ENCODE assay signal across 8 cellular contexts in the genomic region with DNA sequence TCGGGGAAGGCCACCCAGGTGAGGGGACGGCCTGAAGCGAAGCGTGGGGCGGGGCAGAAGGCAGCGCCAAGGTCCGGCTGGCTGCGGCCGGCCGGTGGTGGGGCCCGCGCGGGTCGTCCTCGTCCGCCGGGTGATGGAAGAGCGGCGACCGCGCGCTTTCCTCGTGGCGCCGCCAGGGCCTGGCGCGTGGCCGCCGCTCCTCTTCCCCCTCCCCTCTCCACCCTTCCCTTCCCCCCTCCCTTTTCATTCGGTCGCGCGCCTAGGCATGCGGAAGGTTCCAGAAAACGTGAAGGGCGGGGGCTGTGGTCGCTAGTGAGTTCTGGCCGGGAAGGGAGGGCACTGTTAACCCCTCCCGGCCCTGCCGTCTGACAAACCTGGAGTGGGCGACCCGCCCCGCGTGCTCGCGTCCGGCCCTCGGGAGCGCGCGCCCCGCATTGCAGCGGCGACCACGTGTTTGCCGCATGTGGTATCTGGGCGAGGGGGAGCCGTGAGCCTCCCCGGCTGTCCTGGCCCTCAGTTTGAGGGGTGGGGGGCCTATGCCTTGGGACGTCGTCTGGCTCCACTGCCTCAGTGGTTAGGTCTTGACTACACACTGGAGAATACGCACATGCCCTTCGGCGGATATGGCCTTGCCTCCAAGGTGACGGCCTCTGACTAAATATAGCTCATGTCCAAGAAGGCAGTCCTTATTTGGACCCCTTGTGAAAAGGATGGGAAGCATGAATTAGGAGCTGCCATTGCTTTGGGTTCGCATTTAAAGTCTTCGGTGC. TPM values are rescaled to one million over a fixed set of nuclear protein-coding genes. Genes with fewer than 3 reads are reported as not detected.
A peak's percentile ranks its signal among the peaks of the same experiment; 100 is the strongest.
DNase-seq lines count a peak whose midpoint lies in the region; ATAC-seq and TF ChIP-seq lines count a peak whose summit lies in the region.

No MANE protein-coding gene starts in this region.

- peak overlapping the region; percentile 94 to 99 (median 96) for H3K4me3 Mint-ChIP-seq in nephron
- peak overlapping the region; percentile 99 for H3K4me3 Mint-ChIP-seq in stimulated activated naive CD8-positive, alpha-beta T cell treated with anti-CD3 and anti-CD28 coated beads, Interleukin-15, Interleukin-2, amounts not matched to agents 100 ng/mL and 50 ng/mL, for 24 hours

- intact Hi-C loops in OCI-LY7 (cut with micrococcal nuclease; ENCODE audit: unreplicated experiment): loop anchor here (1.0 to 5.0 kb wide), 4 partner anchors 22 to 213 kb away; a partner anchor contains a TSS

- peak; percentile 25 for ATAC-seq in GM18517 (IDR thresholded peaks at IDR 0.05; ENCODE audit: unreplicated experiment)
- peak; percentile 27 for ATAC-seq in HG03066 (IDR thresholded peaks at IDR 0.05; ENCODE audit: low read depth, unreplicated experiment)

- POLR2A ChIA-PET in OCI-LY7 (lab: Charles Lee): interaction anchor here (0.6 to 6.7 kb wide), 21 partner anchors 11 to 774 kb away, joined by 3 to 48 read pairs (median 5); a partner anchor contains a TSS

- peaks cover 47% of the 10 kb centered on the region for H3K36me3 Mint-ChIP-seq in nephron (ENCODE audit: low read depth)
- H3K36me3 Mint-ChIP-seq in stimulated activated naive CD8-positive, alpha-beta T cell treated with anti-CD3 and anti-CD28 coated beads, Interleukin-15, Interleukin-2, amounts not matched to agents 100 ng/mL and 50 ng/mL, for 24 hours (ENCODE audit: low read depth): peaks cover 54% of the 10 kb centered on the region

- peak overlapping the region; percentile 86 for H3K4me2 ChIP-seq in OCI-LY7 (ENCODE audit: low read length)

- TF ChIP-seq CTCF in OCI-LY7 (conservative IDR thresholded peaks at IDR 0.05; ENCODE audit: low read length): no peak
- no peak for TF ChIP-seq CTCF in fibroblast of pulmonary artery (IDR thresholded peaks at IDR 0.05; ENCODE audit: low read length, missing control alignments)
- TF ChIP-seq CTCF in nephron (IDR thresholded peaks at IDR 0.05; ENCODE audit: unreplicated experiment in 3 of 3): no peak

- H3K4me3 ChIP-seq in ACC112 (ENCODE audit: low read depth, low read length) (peak overlapping the region; percentile 90), OCI-LY7 (ENCODE audit: low read depth, low read length, poor library complexity, severe bottlenecking) (peak overlapping the region; percentile 100), fibroblast of pulmonary artery (replicated peaks; ENCODE audit: low read depth, low read length) (peak overlapping the region; percentile 95)

- DNase-seq in OCI-LY7 (ENCODE audit: low spot score) (peak; percentile 75), fibroblast of pulmonary artery (ENCODE audit: low read depth) (peak; percentile 63)
- DNase-seq in activated T-helper 1 cell treated with anti-CD3 and anti-CD28 coated beads, Interleukin-2, amount 50 U/mL, for 16 hours (ENCODE audit: low read depth in 1 of 2, low spot score in 1 of 2): peak; percentile 46 to 68

- CTCF ChIA-PET in OCI-LY7 (lab: Charles Lee; ENCODE audit: unreplicated experiment): interaction anchor here (0.6 to 1.0 kb wide), 3 partner anchors 120 to 212 kb away, joined by 5 to 7 read pairs (median 7); a partner anchor contains a TSS

- peaks cover 70% of the 10 kb centered on the region for H3K4me1 Mint-ChIP-seq in nephron
- peaks cover 60% of the 10 kb centered on the region for H3K4me1 Mint-ChIP-seq in stimulated activated naive CD8-positive, alpha-beta T cell treated with anti-CD3 and anti-CD28 coated beads, Interleukin-15, Interleukin-2, amounts not matched to agents 100 ng/mL and 50 ng/mL, for 24 hours (ENCODE audit: low read depth)

- H3K79me2 ChIP-seq in ACC112 (ENCODE audit: control insufficient read depth, insufficient read depth, low read length, unreplicated experiment) (peaks cover 61% of the 10 kb centered on the region), OCI-LY7 (ENCODE audit: insufficient read depth, low read depth, low read length) (peaks cover 60% of the 10 kb centered on the region)

- H3K27ac ChIP-seq in ACC112 (ENCODE audit: low read depth, low read length) (peak overlapping the region; percentile 96), OCI-LY7 (ENCODE audit: low read depth, low read length, poor library complexity, severe bottlenecking) (peak overlapping the region; percentile 88)

- H4K20me1 ChIP-seq in OCI-LY7 (ENCODE audit: insufficient read depth, low read length): peaks cover 31% of the 10 kb centered on the region

- no peaks in the 10 kb centered on the region for H3K9me2 ChIP-seq in OCI-LY7 (ENCODE audit: insufficient read depth, low read length)

- H2AFZ ChIP-seq in ACC112 (ENCODE audit: low read length, unreplicated experiment) (no peak overlapping the region), OCI-LY7 (ENCODE audit: low read length) (no peak overlapping the region)

- no peaks in the 10 kb centered on the region for H3K9me3 ChIP-seq in OCI-LY7 (ENCODE audit: low read length)

- no peaks in the 10 kb centered on the region for H3K9me3 Mint-ChIP-seq in nephron
- no peaks in the 10 kb centered on the region for H3K9me3 Mint-ChIP-seq in stimulated activated naive CD8-positive, alpha-beta T cell treated with anti-CD3 and anti-CD28 coated beads, Interleukin-15, Interleukin-2, amounts not matched to agents 100 ng/mL and 50 ng/mL, for 24 hours

- H3K27me3 ChIP-seq in ACC112 (ENCODE audit: insufficient read depth, low read length): no peaks in the 10 kb centered on the region

- peak overlapping the region; percentile 98 to 100 (median 100) for H3K27ac Mint-ChIP-seq in nephron
- H3K27ac Mint-ChIP-seq in stimulated activated naive CD8-positive, alpha-beta T cell treated with anti-CD3 and anti-CD28 coated beads, Interleukin-15, Interleukin-2, amounts not matched to agents 100 ng/mL and 50 ng/mL, for 24 hours: peak overlapping the region; percentile 99

- H3K4me1 ChIP-seq in ACC112 (ENCODE audit: control insufficient read depth, insufficient read depth, low read length, unreplicated experiment): peaks cover 31% of the 10 kb centered on the region
- H3K4me1 ChIP-seq in OCI-LY7 (ENCODE audit: insufficient read depth, low read length, poor library complexity, severe bottlenecking): peaks cover 37% of the 10 kb centered on the region

- H3K36me3 ChIP-seq in ACC112 (ENCODE audit: insufficient read depth, low read length) (peaks cover 40% of the 10 kb centered on the region), OCI-LY7 (ENCODE audit: insufficient read depth, low read length) (peaks cover 55% of the 10 kb centered on the region)

- BruUV-seq in OCI-LY7 (replicated peaks; lab: Mats Ljungman, UMichigan): no TSS peak

- H3K27me3 Mint-ChIP-seq in nephron (ENCODE audit: low read depth): no peaks in the 10 kb centered on the region
- no peaks in the 10 kb centered on the region for H3K27me3 Mint-ChIP-seq in stimulated activated naive CD8-positive, alpha-beta T cell treated with anti-CD3 and anti-CD28 coated beads, Interleukin-15, Interleukin-2, amounts not matched to agents 100 ng/mL and 50 ng/mL, for 24 hours

RNA-seq across cellular contexts. Expression of a gene that starts 0.6 kb away (rescaled TPM):
- total RNA-seq in OCI-LY7 (2014; rRNA removed; shearing (Covaris generic)): 336 and 350 TPM in 2 replicates
- 462 and 466 TPM in 2 replicates for total RNA-seq in OCI-LY7 (2022)

RNA-seq across cellular contexts. Expression of a gene that starts 21.7 kb away (rescaled TPM):
- 16.5 and 33.3 TPM in 2 replicates for total RNA-seq in OCI-LY7 (2014; rRNA removed; shearing (Covaris generic))
- total RNA-seq in OCI-LY7 (2022): 32.5 and 32.8 TPM in 2 replicates

RNA-seq across cellular contexts. Expression of a gene that starts 37.8 kb away (rescaled TPM):
- total RNA-seq in OCI-LY7 (2014; rRNA removed; shearing (Covaris generic)): 112 and 156 TPM in 2 replicates
- 152 and 160 TPM in 2 replicates for total RNA-seq in OCI-LY7 (2022)

RNA-seq across cellular contexts. Expression of a gene that starts 44.7 kb away (rescaled TPM):
- 0.54 and 3.0 TPM in 2 replicates for total RNA-seq in OCI-LY7 (2014; rRNA removed; shearing (Covaris generic))
- 3.8 and 3.9 TPM in 2 replicates for total RNA-seq in OCI-LY7 (2022)

RNA-seq across cellular contexts. Expression of a gene that starts 56.0 kb away (rescaled TPM):
- 98.4 and 179 TPM in 2 replicates for total RNA-seq in OCI-LY7 (2014; rRNA removed; shearing (Covaris generic))
- total RNA-seq in OCI-LY7 (2022): 95.1 and 97.8 TPM in 2 replicates

Comparison
In these comparisons a context has a peak if more than half of its experiments do, and no peak if none do; other contexts are left out.
1. Peak in every context shown above with its lines: DNase-seq, ATAC-seq, H3K4me3 ChIP-seq and H3K27ac ChIP-seq.